9 cellular contexts compared by ENCODE assay signal in the genomic region with DNA sequence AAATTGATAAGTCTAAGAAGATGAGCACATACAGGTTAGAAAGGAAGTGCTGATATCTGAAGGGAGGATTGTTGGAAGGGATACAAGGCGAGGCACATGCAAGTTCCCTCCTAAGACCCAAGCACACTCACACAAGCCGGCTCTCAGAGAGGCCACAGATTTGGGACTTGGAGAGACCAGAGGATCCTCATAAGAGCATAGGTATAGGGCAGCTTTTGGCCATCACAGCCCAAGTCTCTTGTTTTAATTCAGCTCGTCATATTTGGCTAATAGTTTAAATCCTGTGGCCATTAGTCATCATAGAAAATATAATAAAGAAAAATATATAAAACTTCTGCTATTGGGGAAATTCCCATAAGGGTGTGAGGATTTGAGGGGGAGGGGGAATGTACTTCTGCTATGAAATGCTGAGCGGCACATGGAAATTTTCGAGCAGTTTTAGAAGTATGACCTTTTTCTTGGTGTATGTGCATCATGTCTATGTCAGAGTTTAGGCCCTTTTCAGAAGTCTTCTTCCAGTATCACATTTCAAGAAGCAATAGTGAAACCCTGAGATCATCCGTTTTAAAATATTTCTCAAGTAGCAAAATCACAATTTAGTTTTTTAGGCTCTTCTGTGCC.
DNase-seq lines count a peak whose midpoint lies in the region; ATAC-seq and TF ChIP-seq lines count a peak whose summit lies in the region.
"Had no signal": no experiment of that assay in that cellular context is flagged by ENCODE, and none has a peak within 500 bp of the region (broad histone marks: within the 10 kb centered on the region; RNA-seq: fewer than 3 reads in every experiment).

No MANE protein-coding gene starts in this region.

- POLR2A ChIA-PET in PC-3 (lab: Charles Lee; ENCODE audit: unreplicated experiment): no interaction called here
- POLR2A ChIA-PET in naive thymus-derived CD8-positive, alpha-beta T cell (lab: Charles Lee): interaction anchor here (0.6 to 1.1 kb wide), 3 partner anchors 10 to 29 kb away, joined by 3 to 4 read pairs (median 3); no protein-coding TSS in a partner anchor

- DNase-seq in T-helper 1 cell (no peak), PC-3 (peak; percentile 8), SW 1271 (lab: John Stamatoyannopoulos, UW) (no peak), GM03348 (ENCODE audit: low spot score) (no peak), germinal center (ENCODE audit: low spot score) (no peak)
- DNase-seq in naive thymus-derived CD8-positive, alpha-beta T cell: no peak

- BruUV-seq in PC-3 (replicated peaks; lab: Mats Ljungman, UMichigan): no TSS peak

- no peaks in the 10 kb centered on the region for H3K9me3 ChIP-seq in PC-3 (ENCODE audit: low read length)
- H3K9me3 ChIP-seq: right atrium auricular region had no signal

- H3K4me1 Mint-ChIP-seq in T-helper 1 cell treated with Interleukin-12 subunit alpha and Interleukin-12 subunit beta and Interleukin-4 antibody, amounts not matched to agents 30 μg/mL and 1 μg/mL, for 36 hours (ENCODE audit: low read depth): peaks cover 66% of the 10 kb centered on the region
- H3K4me1 Mint-ChIP-seq in naive thymus-derived CD8-positive, alpha-beta T cell: peaks cover 34 to 78% (median 76%) of the 10 kb centered on the region in 4 donors

- peak overlapping the region; percentile 52 for H3K4me3 Mint-ChIP-seq in T-helper 1 cell treated with Interleukin-12 subunit alpha and Interleukin-12 subunit beta and Interleukin-4 antibody, amounts not matched to agents 30 μg/mL and 1 μg/mL, for 36 hours
- H3K4me3 Mint-ChIP-seq in naive thymus-derived CD8-positive, alpha-beta T cell: peak overlapping the region; percentile 23 to 82 (median 66)

- no peak overlapping the region for H3K4me3 ChIP-seq in PC-3 (ENCODE audit: low read length)
- H3K4me3 ChIP-seq: right atrium auricular region had no signal

- ATAC-seq in GM21723 (IDR thresholded peaks at IDR 0.05; ENCODE audit: unreplicated experiment) (peak; percentile 67), PC-3 (peak; percentile 48)
- no peak for ATAC-seq in naive thymus-derived CD8-positive, alpha-beta T cell

- peaks cover 40% of the 10 kb centered on the region for H3K36me3 ChIP-seq in PC-3 (ENCODE audit: low read depth, low read length)

- H3F3A ChIP-seq in PC-3 (ENCODE audit: low read length, unreplicated experiment): no peaks in the 10 kb centered on the region

- H2AFZ ChIP-seq in PC-3 (ENCODE audit: low read length): no peak overlapping the region

- no peaks in the 10 kb centered on the region for H3K9me2 ChIP-seq in PC-3 (replicated peaks; ENCODE audit: low read length)

- peak overlapping the region; percentile 10; the same call in 1 of the 2 replicates for H3K4me2 ChIP-seq in PC-3 (ENCODE audit: low read length)

- TF ChIP-seq CTCF in PC-3 (conservative IDR thresholded peaks at IDR 0.05; ENCODE audit: low read depth, low read length): no peak

- peak overlapping the region; percentile 52 for H3K27ac ChIP-seq in PC-3 (ENCODE audit: low read length)

- no peaks in the 10 kb centered on the region for H3K27me3 Mint-ChIP-seq in T-helper 1 cell treated with Interleukin-12 subunit alpha and Interleukin-12 subunit beta and Interleukin-4 antibody, amounts not matched to agents 30 μg/mL and 1 μg/mL, for 36 hours (ENCODE audit: low read depth)
- H3K27me3 Mint-ChIP-seq in naive thymus-derived CD8-positive, alpha-beta T cell: no peaks in the 10 kb centered on the region

- CTCF ChIA-PET in PC-3 (lab: Charles Lee): no interaction called here

- H4K20me1 ChIP-seq in PC-3 (ENCODE audit: low read length): no peaks in the 10 kb centered on the region

- H3K79me2 ChIP-seq in PC-3 (ENCODE audit: low read length): no peaks in the 10 kb centered on the region

- H3K27ac Mint-ChIP-seq in T-helper 1 cell treated with Interleukin-12 subunit alpha and Interleukin-12 subunit beta and Interleukin-4 antibody, amounts not matched to agents 30 μg/mL and 1 μg/mL, for 36 hours: peak overlapping the region; percentile 87
- H3K27ac Mint-ChIP-seq in naive thymus-derived CD8-positive, alpha-beta T cell: peak overlapping the region; percentile 54 to 96 (median 91)

- peaks cover 79% of the 10 kb centered on the region for H3K36me3 Mint-ChIP-seq in T-helper 1 cell treated with Interleukin-12 subunit alpha and Interleukin-12 subunit beta and Interleukin-4 antibody, amounts not matched to agents 30 μg/mL and 1 μg/mL, for 36 hours (ENCODE audit: low read depth)
- peaks cover 24 to 88% (median 63%) of the 10 kb centered on the region in 3 donors for H3K36me3 Mint-ChIP-seq in naive thymus-derived CD8-positive, alpha-beta T cell

- H3K9ac ChIP-seq in PC-3 (ENCODE audit: low read length): peak overlapping the region; percentile 7; the same call in 1 of the 2 replicates

- H3K9me3 Mint-ChIP-seq in T-helper 1 cell treated with Interleukin-12 subunit alpha and Interleukin-12 subunit beta and Interleukin-4 antibody, amounts not matched to agents 30 μg/mL and 1 μg/mL, for 36 hours: peaks cover 3% of the 10 kb centered on the region
- peaks cover 0 to 3% (median 0%) of the 10 kb centered on the region in 9 donors for H3K9me3 Mint-ChIP-seq in naive thymus-derived CD8-positive, alpha-beta T cell

- peaks cover 42% of the 10 kb centered on the region for H3K4me1 ChIP-seq in PC-3 (ENCODE audit: insufficient read depth, low read length)

- H3K27me3 ChIP-seq in PC-3 (ENCODE audit: low read length): no peaks in the 10 kb centered on the region
- H3K27me3 ChIP-seq: right atrium auricular region had no signal

- intact Hi-C loops in PC-3 (cut with micrococcal nuclease): loop anchor here (5.0 kb wide), 1 partner anchor 97 kb away; a partner anchor contains a TSS

Comparison
In these comparisons a context has a peak if more than half of its experiments do, and no peak if none do; other contexts are left out.
1. ATAC-seq: peak in GM21723 (single experiment) and PC-3 (single experiment); none in naive thymus-derived CD8-positive, alpha-beta T cell (0 of 2).